In genomic region chr3:149369991-149370866, GRCh38 we compare ENCODE assay signal across 11 cellular contexts. TPM values are rescaled to one million over a fixed set of nuclear protein-coding genes. Genes with fewer than 3 reads are reported as not detected.
DNase-seq lines count a peak whose midpoint lies in the region; ATAC-seq, FAIRE-seq and TF ChIP-seq lines count a peak whose summit lies in the region.
"Had no signal": no experiment of that assay in that cellular context is flagged by ENCODE, and none has a peak within 500 bp of the region (broad histone marks: within the 10 kb centered on the region; RNA-seq: fewer than 3 reads in every experiment).

No MANE protein-coding gene starts in this region.

- TF ChIP-seq CTCF in astrocyte (IDR thresholded peaks at IDR 0.05; ENCODE audit: insufficient read depth, low read depth, low read length) (no peak), keratinocyte (optimal IDR thresholded peaks at IDR 0.05 in 1 of 3, IDR thresholded peaks at IDR 0.05 in 1 of 3, conservative IDR thresholded peaks at IDR 0.05 in 1 of 3; ENCODE audit: extremely low read depth in 1 of 3, insufficient read depth in 2 of 3, low read length in 3 of 3) (no peak), smooth muscle cell (IDR thresholded peaks at IDR 0.05; ENCODE audit: borderline replicate concordance, insufficient read depth, poor library complexity, severe bottlenecking) (no peak), glutamatergic neuron (IDR thresholded peaks at IDR 0.05; ENCODE audit: partially characterized antibody, unreplicated experiment) (no peak)

- H3K9ac ChIP-seq in HUES64 (ENCODE audit: low read depth, low read length) (peak overlapping the region; percentile 54; the same call in 1 of the 2 replicates), astrocyte (ENCODE audit: low read length) (no peak overlapping the region), keratinocyte (ENCODE audit: control insufficient read depth, extremely low read depth, insufficient read depth, low read length) (peak overlapping the region; percentile 64), smooth muscle cell (ENCODE audit: low read depth) (no peak overlapping the region)

- no peak overlapping the region for H3K4me3 ChIP-seq in HUES64 (ENCODE audit: low read length)
- H3K4me3 ChIP-seq in astrocyte (ENCODE audit: insufficient read depth, low read depth, low read length), result no peak overlapping the region
- H3K4me3 ChIP-seq in keratinocyte (ENCODE audit: control insufficient read depth in 2 of 3, extremely low read depth in 1 of 3, insufficient read depth in 2 of 3, low read depth in 1 of 3, low read length in 3 of 3), result peak overlapping the region in 1 of 3 experiments; percentile 59
- no peak overlapping the region for H3K4me3 ChIP-seq in smooth muscle cell

- dilution Hi-C loops in keratinocyte (cut with MboI; ENCODE audit: extremely low pct_ligation_motif_present, low sequenced_read_pairs), result no loop called here

- H3K27me3 ChIP-seq in HUES64 (ENCODE audit: insufficient read depth, low read length), result no peaks in the 10 kb centered on the region
- H3K27me3 ChIP-seq in astrocyte (ENCODE audit: insufficient read depth, low read length), result no peaks in the 10 kb centered on the region
- no peaks in the 10 kb centered on the region for H3K27me3 ChIP-seq in keratinocyte (ENCODE audit: control insufficient read depth, extremely low read depth, insufficient read depth, low read length)
- H3K27me3 ChIP-seq in smooth muscle cell (ENCODE audit: low read depth), result no peaks in the 10 kb centered on the region

- H3K4me2 ChIP-seq in astrocyte (ENCODE audit: low read length) (peak overlapping the region; percentile 9), keratinocyte (ENCODE audit: control insufficient read depth, extremely low read depth, insufficient read depth, low read depth, low read length) (peak overlapping the region; percentile 87), smooth muscle cell (peak overlapping the region; percentile 72)

- H3K4me1 ChIP-seq in HUES64 (ENCODE audit: insufficient read depth, low read length), result peaks cover 58% of the 10 kb centered on the region
- peaks cover 32% of the 10 kb centered on the region for H3K4me1 ChIP-seq in astrocyte (ENCODE audit: insufficient read depth, low read length)
- H3K4me1 ChIP-seq in keratinocyte (ENCODE audit: control insufficient read depth, extremely low read depth, insufficient read depth, low read length), result peaks cover 72% of the 10 kb centered on the region
- peaks cover 27% of the 10 kb centered on the region for H3K4me1 ChIP-seq in smooth muscle cell (ENCODE audit: low read depth)

- no peak for ATAC-seq in GM21529 (IDR thresholded peaks at IDR 0.05; ENCODE audit: unreplicated experiment)
- no peak for ATAC-seq in activated naive CD8-positive, alpha-beta T cell treated with anti-CD3 and anti-CD28 coated beads, Interleukin-2, amount 50 U/mL, for 24 hours
- ATAC-seq: activated CD4-positive, CD25-positive, alpha-beta regulatory T cell treated with anti-CD3 and anti-CD28 coated beads, Interleukin-2, amount 50 U/mL, for 24 hours had no signal

- no peak for FAIRE-seq in astrocyte (lab: Jason Lieb, UNC)
- peak; percentile 68 for FAIRE-seq in keratinocyte (lab: Jason Lieb, UNC)
- FAIRE-seq in HTR-8/SVneo (lab: Jason Lieb, UNC), result no peak

- H3K27ac ChIP-seq in HUES64 (ENCODE audit: low read depth, low read length) (peak overlapping the region; percentile 95), astrocyte (ENCODE audit: low read depth, low read length) (peak overlapping the region; percentile 14), keratinocyte (ENCODE audit: control insufficient read depth, insufficient read depth, low read length) (peak overlapping the region; percentile 87), smooth muscle cell (ENCODE audit: low read depth) (peak overlapping the region; percentile 75)

- H3K4me1 Mint-ChIP-seq in astrocyte (ENCODE audit: low read depth, unreplicated experiment), result peaks cover 25% of the 10 kb centered on the region
- H3K4me1 Mint-ChIP-seq in glutamatergic neuron (ENCODE audit: low read depth, unreplicated experiment), result no peaks in the 10 kb centered on the region
- peaks cover 11% of the 10 kb centered on the region for H3K4me1 Mint-ChIP-seq in activated naive CD8-positive, alpha-beta T cell treated with anti-CD3 and anti-CD28 coated beads, Interleukin-2, amount 50 U/mL, for 24 hours

- H3K4me3 Mint-ChIP-seq in astrocyte (ENCODE audit: unreplicated experiment) (no peak overlapping the region), glutamatergic neuron (ENCODE audit: unreplicated experiment) (no peak overlapping the region)
- no peak overlapping the region for H3K4me3 Mint-ChIP-seq in activated naive CD8-positive, alpha-beta T cell treated with anti-CD3 and anti-CD28 coated beads, Interleukin-2, amount 50 U/mL, for 24 hours

- no peaks in the 10 kb centered on the region for H3K9me3 Mint-ChIP-seq in astrocyte (ENCODE audit: unreplicated experiment)
- H3K9me3 Mint-ChIP-seq in glutamatergic neuron (ENCODE audit: unreplicated experiment), result no peaks in the 10 kb centered on the region
- H3K9me3 Mint-ChIP-seq in activated naive CD8-positive, alpha-beta T cell treated with anti-CD3 and anti-CD28 coated beads, Interleukin-2, amount 50 U/mL, for 24 hours, result no peaks in the 10 kb centered on the region

- H4K20me1 ChIP-seq in astrocyte (ENCODE audit: insufficient read depth, low read length) (peaks cover 7% of the 10 kb centered on the region), keratinocyte (ENCODE audit: control insufficient read depth, extremely low read depth, insufficient read depth, low read length) (no peaks in the 10 kb centered on the region), smooth muscle cell (ENCODE audit: low read depth) (no peaks in the 10 kb centered on the region)

- H3K27me3 Mint-ChIP-seq in astrocyte (ENCODE audit: low read depth, unreplicated experiment), result no peaks in the 10 kb centered on the region
- no peaks in the 10 kb centered on the region for H3K27me3 Mint-ChIP-seq in glutamatergic neuron (ENCODE audit: unreplicated experiment)
- peaks cover 6% of the 10 kb centered on the region for H3K27me3 Mint-ChIP-seq in activated naive CD8-positive, alpha-beta T cell treated with anti-CD3 and anti-CD28 coated beads, Interleukin-2, amount 50 U/mL, for 24 hours

- H3F3A ChIP-seq in smooth muscle cell (ENCODE audit: low read depth), result peaks cover 7% of the 10 kb centered on the region

- no peaks in the 10 kb centered on the region for H3K9me3 ChIP-seq in HUES64 (ENCODE audit: insufficient read depth, low read depth, low read length)
- no peaks in the 10 kb centered on the region for H3K9me3 ChIP-seq in astrocyte (ENCODE audit: insufficient read depth, low read depth, low read length)
- H3K9me3 ChIP-seq in keratinocyte (ENCODE audit: control insufficient read depth, low read depth, low read length), result no peaks in the 10 kb centered on the region
- H3K9me3 ChIP-seq in smooth muscle cell (replicated peaks; ENCODE audit: low read depth), result no peaks in the 10 kb centered on the region

- no peak overlapping the region for H2AFZ ChIP-seq in astrocyte (ENCODE audit: low read depth, low read length)
- no peak overlapping the region for H2AFZ ChIP-seq in keratinocyte (ENCODE audit: control insufficient read depth, low read length)
- peak overlapping the region; percentile 8 for H2AFZ ChIP-seq in smooth muscle cell (ENCODE audit: low read depth)

- H3K36me3 ChIP-seq in HUES64 (ENCODE audit: insufficient read depth, low read length) (no peaks in the 10 kb centered on the region), astrocyte (ENCODE audit: insufficient read depth, low read length) (peaks cover 48% of the 10 kb centered on the region), keratinocyte (ENCODE audit: control insufficient read depth in 2 of 2, extremely low read depth in 1 of 2, insufficient read depth in 2 of 2, low read length in 2 of 2) (peaks cover 8 to 25% of the 10 kb centered on the region in 2 experiments), smooth muscle cell (ENCODE audit: low read depth) (no peaks in the 10 kb centered on the region)

- no peaks in the 10 kb centered on the region for H3K9me1 ChIP-seq in keratinocyte (ENCODE audit: control insufficient read depth, extremely low read depth, insufficient read depth, low read length)

- 44% methylated on average over 3 of the region's 3 CpGs for WGBS in HUES64
- 45% methylated on average over 3 of the region's 3 CpGs for WGBS in smooth muscle cell (ENCODE audit: low lambda C conversion rate)

- DNase-seq in astrocyte (ENCODE audit: low read depth) (no peak), keratinocyte (ENCODE audit: low read depth, low spot score) (no peak), smooth muscle cell (lab: John Stamatoyannopoulos, UW; ENCODE audit: unreplicated experiment) (no peak), glutamatergic neuron (no peak), HTR-8/SVneo (ENCODE audit: insufficient read length, low spot score) (no peak)
- no peak for DNase-seq in activated naive CD8-positive, alpha-beta T cell treated with anti-CD3 and anti-CD28 coated beads, Interleukin-2, amount 50 U/mL, for 24 hours
- DNase-seq: GOT3, occipital lobe had no signal

- no peaks in the 10 kb centered on the region for H3K36me3 Mint-ChIP-seq in astrocyte (ENCODE audit: low read depth, unreplicated experiment)
- no peaks in the 10 kb centered on the region for H3K36me3 Mint-ChIP-seq in glutamatergic neuron (ENCODE audit: unreplicated experiment)
- H3K36me3 Mint-ChIP-seq in activated naive CD8-positive, alpha-beta T cell treated with anti-CD3 and anti-CD28 coated beads, Interleukin-2, amount 50 U/mL, for 24 hours (ENCODE audit: low read depth), result no peaks in the 10 kb centered on the region

- H3K79me2 ChIP-seq in astrocyte (ENCODE audit: insufficient read depth, low read length) (peaks cover 14% of the 10 kb centered on the region), keratinocyte (ENCODE audit: control insufficient read depth, insufficient read depth, low read length) (peaks cover 7% of the 10 kb centered on the region), smooth muscle cell (ENCODE audit: low read depth) (no peaks in the 10 kb centered on the region)

- H3K27ac Mint-ChIP-seq in astrocyte (ENCODE audit: unreplicated experiment), result no peak overlapping the region
- no peak overlapping the region for H3K27ac Mint-ChIP-seq in glutamatergic neuron (ENCODE audit: unreplicated experiment)
- no peak overlapping the region for H3K27ac Mint-ChIP-seq in activated naive CD8-positive, alpha-beta T cell treated with anti-CD3 and anti-CD28 coated beads, Interleukin-2, amount 50 U/mL, for 24 hours

RNA-seq across cellular contexts. Expression of gene TM4SF1, which starts 7.2 kb away (rescaled TPM):
- 0.95 TPM for polyA plus RNA-seq in HUES64 (2013, experiment 1 of 2)
- 0.63 TPM for polyA plus RNA-seq in HUES64 (2013, experiment 2 of 2)
- total RNA-seq in astrocyte (28.9 and 31.3 TPM in 2 replicates), smooth muscle cell (113 and 134 TPM in 2 replicates), glutamatergic neuron (ENCODE audit: unreplicated experiment) (not detected)
- polyA plus RNA-seq in keratinocyte (274 to 375 TPM (median 323 TPM) in 3 replicates), smooth muscle cell (37.5 and 83.3 TPM in 2 replicates)
- 264 TPM for polyA plus RNA-seq in keratinocyte (2011; ENCODE audit: low read depth)
- polyA plus RNA-seq in keratinocyte (2011; cell fraction: cytosol; rRNA removed), result 180 and 240 TPM in 2 replicates
- 579 and 691 TPM in 2 replicates for polyA plus RNA-seq in keratinocyte (2011; cell fraction: nucleus; rRNA removed)
- 183 and 204 TPM in 2 replicates for polyA plus RNA-seq in keratinocyte (2012; ENCODE audit: low replicate concordance)
- 72.1 to 465 TPM (median 388 TPM) in 3 replicates for polyA minus RNA-seq in keratinocyte
- 143 TPM for polyA minus RNA-seq in keratinocyte (2011; cell fraction: cytosol; rRNA and poly(A)+ RNA removed)
- 351 and 501 TPM in 2 replicates for polyA minus RNA-seq in keratinocyte (2011; cell fraction: nucleus; rRNA and poly(A)+ RNA removed)

RNA-seq across cellular contexts. Expression of gene TM4SF18, which starts 36.8 kb away (rescaled TPM):
- polyA plus RNA-seq in HUES64 (2013, experiment 1 of 2), result 3.4 TPM
- polyA plus RNA-seq in HUES64 (2013, experiment 2 of 2), result 3.4 TPM
- total RNA-seq in astrocyte (4.0 and 5.6 TPM in 2 replicates), smooth muscle cell (0.40 and 0.58 TPM in 2 replicates), glutamatergic neuron (ENCODE audit: unreplicated experiment) (not detected)
- polyA plus RNA-seq in keratinocyte (not detected in 3 replicates), smooth muscle cell (0.37 and 0.86 TPM in 2 replicates)
- polyA plus RNA-seq in keratinocyte (2011; ENCODE audit: low read depth), result not detected
- polyA plus RNA-seq in keratinocyte (2011; cell fraction: cytosol; rRNA removed), result not detected in 2 replicates
- not detected in 2 replicates for polyA plus RNA-seq in keratinocyte (2011; cell fraction: nucleus; rRNA removed)
- polyA plus RNA-seq in keratinocyte (2012; ENCODE audit: low replicate concordance), result not detected in 2 replicates
- not detected in 3 replicates for polyA minus RNA-seq in keratinocyte
- not detected for polyA minus RNA-seq in keratinocyte (2011; cell fraction: cytosol; rRNA and poly(A)+ RNA removed)
- not detected in 2 replicates for polyA minus RNA-seq in keratinocyte (2011; cell fraction: nucleus; rRNA and poly(A)+ RNA removed)

Comparison
In these comparisons a context has a peak if more than half of its experiments do, and no peak if none do; other contexts are left out.
1. H3K27ac ChIP-seq: peak in every context shown above with its lines; median percentile 95 in HUES64; 87 in keratinocyte; 75 in smooth muscle cell; 14 in astrocyte.
2. H3K9ac ChIP-seq: peak in HUES64 (single experiment) and keratinocyte (single experiment); none in astrocyte (single experiment) and smooth muscle cell (single experiment).
3. H3K4me2 ChIP-seq: peak in every context shown above with its lines; median percentile 87 in keratinocyte; 72 in smooth muscle cell; 9 in astrocyte.
4. RNA of gene TM4SF1, which starts 7.2 kb away (total RNA-seq): 113 to 134 TPM in smooth muscle cell and 28.9 to 31.3 TPM in astrocyte; not detected in glutamatergic neuron (single experiment); every median in the first group is over 10 times any median in the second.